1 cellular context compared by ENCODE assay signal in genomic region chr17:8226536-8227237, GRCh38.
A peak's percentile ranks its signal among the peaks of the same experiment; 100 is the strongest.
TF ChIP-seq lines count a peak whose summit lies in the region.

No MANE protein-coding gene starts in this region.

TF ChIP-seq in K562, 482 proteins besides CTCF, POLR2A, EP300 and RAD21 (continues in another document):
- TF ChIP-seq SP1 (CRISPR knock-in tag; IDR thresholded peaks at IDR 0.05) (peak; percentile 74), POLR3A (IDR thresholded peaks at IDR 0.05; ENCODE audit: borderline replicate concordance, extremely low read depth, insufficient read depth, insufficient read length) (peak; percentile 83), ILF3 (IDR thresholded peaks at IDR 0.05; ENCODE audit: borderline replicate concordance) (peak; percentile 93), RUNX1 (IDR thresholded peaks at IDR 0.05; ENCODE audit: low read depth) (no peak), TRIM24 (IDR thresholded peaks at IDR 0.05) (0 out of 4 replicates have a peak, but pooled peaks of 1 of the 2 experiments have one; percentile 36), ZNF311 (CRISPR knock-in tag; IDR thresholded peaks at IDR 0.05) (no peak), RERE (CRISPR knock-in tag; IDR thresholded peaks at IDR 0.05; ENCODE audit: borderline replicate concordance) (peak; percentile 18; the same call in 1 of the 2 replicates), TBP (optimal IDR thresholded peaks at IDR 0.05; ENCODE audit: low read depth, low read length) (peak; percentile 96), KLF13 (tag; IDR thresholded peaks at IDR 0.05; ENCODE audit: borderline replicate concordance, low read depth) (no peak), RBM22 (IDR thresholded peaks at IDR 0.05; ENCODE audit: low read depth, low read length, poor library complexity, severe bottlenecking) (peak; percentile 47), TBL1XR1 (IDR thresholded peaks at IDR 0.05; ENCODE audit: low read length in 2 of 2) (peak; percentile 29 to 36; a peak in 2 of 4 replicates), TCFL5 (CRISPR knock-in tag; conservative IDR thresholded peaks at IDR 0.05) (no peak), GABPB2 (CRISPR knock-in tag; conservative IDR thresholded peaks at IDR 0.05) (0 out of 2 replicates have a peak, but pooled peaks have one; percentile 12), ZNF212 (CRISPR knock-in tag; IDR thresholded peaks at IDR 0.05) (no peak), ARHGAP35 (IDR thresholded peaks at IDR 0.05; ENCODE audit: partially characterized antibody) (no peak), FIP1L1 (IDR thresholded peaks at IDR 0.05; ENCODE audit: low read depth, low read length, poor library complexity, severe bottlenecking) (no peak), ZBTB2 (IDR thresholded peaks at IDR 0.05) (no peak), E2F1 (CRISPR knock-in tag; IDR thresholded peaks at IDR 0.05) (no peak), ETV5 (CRISPR knock-in tag; IDR thresholded peaks at IDR 0.05; ENCODE audit: low read depth) (no peak), NR2C1 (IDR thresholded peaks at IDR 0.05) (no peak), NR2C1 (tag; IDR thresholded peaks at IDR 0.05) (peak; percentile 26; the same call in 1 of the 2 replicates), ELF1 (tag; IDR thresholded peaks at IDR 0.05) (peak; percentile 75), EGR1 (conservative IDR thresholded peaks at IDR 0.05) (no peak), FOS (IDR thresholded peaks at IDR 0.05; ENCODE audit: extremely low read depth, insufficient read length) (peak; percentile 6), TAF7 (tag; IDR thresholded peaks at IDR 0.05) (no peak), EP400 (IDR thresholded peaks at IDR 0.05) (peak; percentile 65), HNRNPL (IDR thresholded peaks at IDR 0.05; ENCODE audit: low read depth, low read length) (no peak), STAG1 (CRISPR knock-in tag; IDR thresholded peaks at IDR 0.05; ENCODE audit: borderline replicate concordance) (no peak), ATF1 (CRISPR knock-in tag; IDR thresholded peaks at IDR 0.05) (no peak), ATF1 (tag; IDR thresholded peaks at IDR 0.05) (peak; percentile 79), ZNF324 (CRISPR knock-in tag; IDR thresholded peaks at IDR 0.05) (no peak), DPF2 (IDR thresholded peaks at IDR 0.05) (0 out of 2 replicates have a peak, but pooled peaks have one; percentile 7), RBM34 (IDR thresholded peaks at IDR 0.05; ENCODE audit: borderline replicate concordance, insufficient read depth, low read length) (no peak), POLR2H (tag; IDR thresholded peaks at IDR 0.05; ENCODE audit: low read depth) (peak; percentile 99), SLC30A9 (CRISPR knock-in tag; IDR thresholded peaks at IDR 0.05) (no peak)
- TF ChIP-seq, protein P1, sequence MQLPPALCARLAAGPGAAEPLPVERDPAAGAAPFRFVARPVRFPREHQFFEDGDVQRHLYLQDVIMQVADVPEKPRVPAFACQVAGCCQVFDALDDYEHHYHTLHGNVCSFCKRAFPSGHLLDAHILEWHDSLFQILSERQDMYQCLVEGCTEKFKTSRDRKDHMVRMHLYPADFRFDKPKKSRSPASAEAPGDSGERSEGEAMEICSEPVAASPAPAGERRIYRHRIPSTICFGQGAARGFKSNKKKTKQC (CRISPR knock-in tag; IDR thresholded peaks at IDR 0.05), result 0 out of 2 replicates have a peak, but pooled peaks have one; percentile 77
- TF ChIP-seq, protein P2, sequence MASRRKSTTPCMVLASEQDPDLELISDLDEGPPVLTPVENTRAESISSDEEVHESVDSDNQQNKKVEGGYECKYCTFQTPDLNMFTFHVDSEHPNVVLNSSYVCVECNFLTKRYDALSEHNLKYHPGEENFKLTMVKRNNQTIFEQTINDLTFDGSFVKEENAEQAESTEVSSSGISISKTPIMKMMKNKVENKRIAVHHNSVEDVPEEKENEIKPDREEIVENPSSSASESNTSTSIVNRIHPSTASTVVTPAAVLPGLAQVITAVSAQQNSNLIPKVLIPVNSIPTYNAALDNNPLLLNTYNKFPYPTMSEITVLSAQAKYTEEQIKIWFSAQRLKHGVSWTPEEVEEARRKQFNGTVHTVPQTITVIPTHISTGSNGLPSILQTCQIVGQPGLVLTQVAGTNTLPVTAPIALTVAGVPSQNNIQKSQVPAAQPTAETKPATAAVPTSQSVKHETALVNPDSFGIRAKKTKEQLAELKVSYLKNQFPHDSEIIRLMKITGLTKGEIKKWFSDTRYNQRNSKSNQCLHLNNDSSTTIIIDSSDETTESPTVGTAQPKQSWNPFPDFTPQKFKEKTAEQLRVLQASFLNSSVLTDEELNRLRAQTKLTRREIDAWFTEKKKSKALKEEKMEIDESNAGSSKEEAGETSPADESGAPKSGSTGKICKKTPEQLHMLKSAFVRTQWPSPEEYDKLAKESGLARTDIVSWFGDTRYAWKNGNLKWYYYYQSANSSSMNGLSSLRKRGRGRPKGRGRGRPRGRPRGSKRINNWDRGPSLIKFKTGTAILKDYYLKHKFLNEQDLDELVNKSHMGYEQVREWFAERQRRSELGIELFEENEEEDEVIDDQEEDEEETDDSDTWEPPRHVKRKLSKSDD (conservative IDR thresholded peaks at IDR 0.05; ENCODE audit: low read length), result no peak
- TF ChIP-seq, protein P3, sequence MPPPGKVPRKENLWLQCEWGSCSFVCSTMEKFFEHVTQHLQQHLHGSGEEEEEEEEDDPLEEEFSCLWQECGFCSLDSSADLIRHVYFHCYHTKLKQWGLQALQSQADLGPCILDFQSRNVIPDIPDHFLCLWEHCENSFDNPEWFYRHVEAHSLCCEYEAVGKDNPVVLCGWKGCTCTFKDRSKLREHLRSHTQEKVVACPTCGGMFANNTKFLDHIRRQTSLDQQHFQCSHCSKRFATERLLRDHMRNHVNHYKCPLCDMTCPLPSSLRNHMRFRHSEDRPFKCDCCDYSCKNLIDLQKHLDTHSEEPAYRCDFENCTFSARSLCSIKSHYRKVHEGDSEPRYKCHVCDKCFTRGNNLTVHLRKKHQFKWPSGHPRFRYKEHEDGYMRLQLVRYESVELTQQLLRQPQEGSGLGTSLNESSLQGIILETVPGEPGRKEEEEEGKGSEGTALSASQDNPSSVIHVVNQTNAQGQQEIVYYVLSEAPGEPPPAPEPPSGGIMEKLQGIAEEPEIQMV (tag; conservative IDR thresholded peaks at IDR 0.05; ENCODE audit: low read depth), result no peak
- TF ChIP-seq, protein P4, sequence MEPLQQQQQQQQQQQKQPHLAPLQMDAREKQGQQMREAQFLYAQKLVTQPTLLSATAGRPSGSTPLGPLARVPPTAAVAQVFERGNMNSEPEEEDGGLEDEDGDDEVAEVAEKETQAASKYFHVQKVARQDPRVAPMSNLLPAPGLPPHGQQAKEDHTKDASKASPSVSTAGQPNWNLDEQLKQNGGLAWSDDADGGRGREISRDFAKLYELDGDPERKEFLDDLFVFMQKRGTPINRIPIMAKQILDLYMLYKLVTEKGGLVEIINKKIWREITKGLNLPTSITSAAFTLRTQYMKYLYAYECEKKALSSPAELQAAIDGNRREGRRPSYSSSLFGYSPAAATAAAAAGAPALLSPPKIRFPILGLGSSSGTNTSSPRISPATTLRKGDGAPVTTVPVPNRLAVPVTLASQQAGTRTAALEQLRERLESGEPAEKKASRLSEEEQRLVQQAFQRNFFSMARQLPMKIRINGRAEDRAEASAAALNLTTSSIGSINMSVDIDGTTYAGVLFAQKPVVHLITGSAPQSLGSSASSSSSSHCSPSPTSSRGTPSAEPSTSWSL (CRISPR knock-in tag; IDR thresholded peaks at IDR 0.05; ENCODE audit: borderline replicate concordance), result no peak
- TF ChIP-seq, protein P5, sequence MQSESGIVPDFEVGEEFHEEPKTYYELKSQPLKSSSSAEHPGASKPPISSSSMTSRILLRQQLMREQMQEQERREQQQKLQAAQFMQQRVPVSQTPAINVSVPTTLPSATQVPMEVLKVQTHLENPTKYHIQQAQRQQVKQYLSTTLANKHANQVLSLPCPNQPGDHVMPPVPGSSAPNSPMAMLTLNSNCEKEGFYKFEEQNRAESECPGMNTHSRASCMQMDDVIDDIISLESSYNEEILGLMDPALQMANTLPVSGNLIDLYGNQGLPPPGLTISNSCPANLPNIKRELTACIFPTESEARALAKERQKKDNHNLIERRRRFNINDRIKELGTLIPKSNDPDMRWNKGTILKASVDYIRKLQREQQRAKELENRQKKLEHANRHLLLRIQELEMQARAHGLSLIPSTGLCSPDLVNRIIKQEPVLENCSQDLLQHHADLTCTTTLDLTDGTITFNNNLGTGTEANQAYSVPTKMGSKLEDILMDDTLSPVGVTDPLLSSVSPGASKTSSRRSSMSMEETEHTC (IDR thresholded peaks at IDR 0.05), result no peak
- TF ChIP-seq, protein P6, sequence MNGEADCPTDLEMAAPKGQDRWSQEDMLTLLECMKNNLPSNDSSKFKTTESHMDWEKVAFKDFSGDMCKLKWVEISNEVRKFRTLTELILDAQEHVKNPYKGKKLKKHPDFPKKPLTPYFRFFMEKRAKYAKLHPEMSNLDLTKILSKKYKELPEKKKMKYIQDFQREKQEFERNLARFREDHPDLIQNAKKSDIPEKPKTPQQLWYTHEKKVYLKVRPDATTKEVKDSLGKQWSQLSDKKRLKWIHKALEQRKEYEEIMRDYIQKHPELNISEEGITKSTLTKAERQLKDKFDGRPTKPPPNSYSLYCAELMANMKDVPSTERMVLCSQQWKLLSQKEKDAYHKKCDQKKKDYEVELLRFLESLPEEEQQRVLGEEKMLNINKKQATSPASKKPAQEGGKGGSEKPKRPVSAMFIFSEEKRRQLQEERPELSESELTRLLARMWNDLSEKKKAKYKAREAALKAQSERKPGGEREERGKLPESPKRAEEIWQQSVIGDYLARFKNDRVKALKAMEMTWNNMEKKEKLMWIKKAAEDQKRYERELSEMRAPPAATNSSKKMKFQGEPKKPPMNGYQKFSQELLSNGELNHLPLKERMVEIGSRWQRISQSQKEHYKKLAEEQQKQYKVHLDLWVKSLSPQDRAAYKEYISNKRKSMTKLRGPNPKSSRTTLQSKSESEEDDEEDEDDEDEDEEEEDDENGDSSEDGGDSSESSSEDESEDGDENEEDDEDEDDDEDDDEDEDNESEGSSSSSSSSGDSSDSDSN (IDR thresholded peaks at IDR 0.05; ENCODE audit: borderline replicate concordance in 1 of 2, low read depth in 2 of 2, low read length in 2 of 2), result 0 out of 4 replicates have a peak, but pooled peaks of 1 of the 2 experiments have one; percentile 28
- TF ChIP-seq, protein P7, sequence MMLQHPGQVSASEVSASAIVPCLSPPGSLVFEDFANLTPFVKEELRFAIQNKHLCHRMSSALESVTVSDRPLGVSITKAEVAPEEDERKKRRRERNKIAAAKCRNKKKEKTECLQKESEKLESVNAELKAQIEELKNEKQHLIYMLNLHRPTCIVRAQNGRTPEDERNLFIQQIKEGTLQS (IDR thresholded peaks at IDR 0.05), result peak; percentile 51; the same call in 1 of the 2 replicates
- TF ChIP-seq, protein P7 (CRISPR knock-in tag; conservative IDR thresholded peaks at IDR 0.05), result no peak
